27 cellular contexts compared by ENCODE assay signal in the genomic region with DNA sequence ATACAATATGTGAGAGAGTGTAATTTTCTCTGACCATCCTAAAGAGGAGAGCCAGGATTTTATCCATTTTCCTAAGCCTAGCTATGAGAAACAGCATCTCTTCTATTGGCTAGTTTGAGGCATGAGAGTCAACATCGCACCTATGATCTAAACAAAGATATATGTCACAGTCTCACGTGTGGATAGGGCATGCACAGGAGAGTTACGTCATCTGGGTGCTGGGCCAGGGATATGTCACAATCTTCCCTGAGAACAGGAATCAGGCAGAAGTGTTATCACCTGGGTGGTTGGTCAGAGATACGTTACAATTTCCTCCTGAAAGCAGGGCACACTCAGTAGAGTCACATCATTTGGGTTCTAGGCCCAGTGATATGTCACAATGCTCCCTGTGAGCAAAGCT. TPM values are rescaled to one million over a fixed set of nuclear protein-coding genes. Genes with fewer than 3 reads are reported as not detected.
"Had no signal": no experiment of that assay in that cellular context is flagged by ENCODE, and none has a peak within 500 bp of the region (broad histone marks: within the 10 kb centered on the region; RNA-seq: fewer than 3 reads in every experiment).

No MANE protein-coding gene starts in this region.

- H3K36me3 ChIP-seq: stomach, suprapubic skin, thoracic aorta, thyroid gland, tibial artery, tibial nerve, transverse colon, upper lobe of left lung, upper lobe of right lung, uterus, vagina had no signal

- DNase-seq: stimulated activated CD4-positive, alpha-beta T cell treated with anti-CD3 and anti-CD28 coated beads, Interleukin-2, amount 100 ng/mL, for 48 hours; stimulated activated CD4-positive, alpha-beta T cell treated with anti-CD3 and anti-CD28 coated beads, Interleukin-4, amount 100 ng/mL, for 1 hour; stimulated activated CD4-positive, alpha-beta T cell treated with anti-CD3 and anti-CD28 coated beads, Interleukin-4, amount 100 ng/mL, for 24 hours; stimulated activated CD4-positive, alpha-beta T cell treated with anti-CD3 and anti-CD28 coated beads, Interleukin-4, amount 100 ng/mL, for 4 hours; stimulated activated CD8-positive, alpha-beta memory T cell treated with anti-CD3 and anti-CD28 coated beads, Interleukin-4, amount 100 ng/mL, for 48 hours; stimulated activated naive B cell treated with anti-CD40 and anti-IgM and Interleukin-4, amounts not matched to agents 10 μg/mL and 1 μg/mL and 100 μg/mL, for 72 hours; stimulated activated naive CD4-positive, alpha-beta T cell; stimulated activated naive CD4-positive, alpha-beta T cell treated with Interleukin-2 at 50 U/mL for 16 hours; stimulated activated naive CD8-positive, alpha-beta T cell treated with anti-CD3 and anti-CD28 coated beads, Interleukin-15, amount 100 ng/mL, for 72 hours; stimulated activated naive CD8-positive, alpha-beta T cell treated with anti-CD3 and anti-CD28 coated beads, Interleukin-15, Interleukin-2, amounts not matched to agents 100 U/mL and 50 U/mL, for 24 hours; stomach; substantia nigra; testis; thyroid gland; tibial artery; transverse colon; trophoblast cell; upper lobe of left lung; upper lobe of right lung; uterus had no signal

- H3K27me3 ChIP-seq: stomach, suprapubic skin, testis, thyroid gland, tibial artery, tibial nerve, transverse colon, upper lobe of left lung, upper lobe of right lung, uterus, vagina had no signal

- FAIRE-seq: urothelium cell line had no signal

- ATAC-seq: stimulated activated effector memory CD8-positive, alpha-beta T cell treated with anti-CD3 and anti-CD28 coated beads, Interleukin-12 subunit alpha, Interleukin-12 subunit beta, amount 100 ng/mL, for 72 hours; stimulated activated memory B cell treated with anti-CD40 and anti-IgM and Interleukin-4, amounts not matched to agents 10 μg/mL and 1 μg/mL and 100 μg/mL, for 72 hours; stimulated activated naive B cell treated with anti-CD40 and anti-IgM and Interleukin-4, amounts not matched to agents 10 μg/mL and 1 μg/mL and 100 μg/mL, for 72 hours; stimulated activated naive CD8-positive, alpha-beta T cell treated with anti-CD3 and anti-CD28 coated beads, Interleukin-15, amount 100 ng/mL, for 72 hours; stimulated activated naive CD8-positive, alpha-beta T cell treated with anti-CD3 and anti-CD28 coated beads, Interleukin-15, Interleukin-2, amounts not matched to agents 100 U/mL and 50 U/mL, for 24 hours; upper lobe of right lung had no signal

- H3K4me1 ChIP-seq: stomach, suprapubic skin, testis, thyroid gland, tibial artery, tibial nerve, transverse colon, upper lobe of left lung, upper lobe of right lung, uterus, vagina had no signal

- H3K27ac ChIP-seq: stomach, suprapubic skin, testis, thoracic aorta, thyroid gland, tibial artery, tibial nerve, transverse colon, upper lobe of left lung, upper lobe of right lung, uterus, vagina had no signal

- H3K9me3 ChIP-seq: suprapubic skin, testis, thoracic aorta, thyroid gland, tibial artery, tibial nerve, transverse colon, upper lobe of right lung, uterus, vagina had no signal

- H3K4me3 ChIP-seq: stomach, suprapubic skin, testis, thoracic aorta, thyroid gland, tibial artery, tibial nerve, transverse colon, upper lobe of left lung, upper lobe of right lung, uterus, vagina had no signal

RNA-seq across cellular contexts. Expression of gene ZNF730, which starts 53.9 kb away (rescaled TPM):
- total RNA-seq: suprapubic skin, thoracic aorta had no signal

RNA-seq across cellular contexts. Expression of gene ZNF728, which starts 59.9 kb away (rescaled TPM):
- polyA plus RNA-seq: stomach had no signal
